9 cellular contexts compared by ENCODE assay signal in the genomic region with DNA sequence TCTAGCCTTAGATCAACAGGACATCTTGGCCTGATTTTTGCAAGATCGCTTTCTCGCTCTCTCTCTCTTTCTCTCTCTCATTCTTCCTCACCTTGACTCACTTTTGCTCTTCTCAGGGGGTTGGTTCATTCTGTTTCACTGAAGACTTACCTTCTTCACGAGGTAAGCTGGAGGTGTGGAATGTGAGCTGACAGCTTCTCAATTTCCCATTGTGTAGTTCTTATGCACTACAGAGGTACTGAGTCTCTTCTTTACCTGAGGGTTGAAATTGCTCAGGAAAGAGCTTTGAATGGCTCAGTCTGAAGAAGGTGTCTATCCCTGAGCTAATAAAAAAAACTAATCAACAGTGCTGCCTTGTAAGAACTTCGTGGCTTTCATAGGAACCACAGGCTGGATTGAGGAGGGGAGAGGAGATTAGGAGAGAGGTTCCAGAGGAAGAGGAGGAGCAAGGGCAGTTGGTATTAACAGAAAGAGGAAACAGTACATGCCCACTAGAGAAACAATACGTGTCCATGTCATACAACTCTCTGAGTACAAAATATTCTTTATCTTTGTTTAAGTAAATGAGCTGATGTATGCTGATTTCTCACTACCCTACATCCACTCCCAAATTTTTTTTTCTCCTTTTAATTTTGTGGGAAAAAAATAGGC.
"Had no signal": no experiment of that assay in that cellular context is flagged by ENCODE, and none has a peak within 500 bp of the region (broad histone marks: within the 10 kb centered on the region; RNA-seq: fewer than 3 reads in every experiment).

No MANE protein-coding gene starts in this region.

- H3K4me3 Mint-ChIP-seq: activated B cell treated with CpG ODN at 0.5 μM for 24 hours; activated CD4-positive, alpha-beta T cell treated with anti-CD3 and anti-CD28 coated beads, Interleukin-2, amount 10 ng/mL, durations not matched to agents 7 days and 5 days; stimulated activated naive CD8-positive, alpha-beta T cell treated with anti-CD3 and anti-CD28 coated beads, Interleukin-15, Interleukin-2, amounts not matched to agents 100 ng/mL and 50 ng/mL, for 24 hours had no signal

- DNase-seq: activated B cell treated with CpG ODN at 0.5 μM for 24 hours; activated CD4-positive, alpha-beta T cell treated with anti-CD3 and anti-CD28 coated beads, Interleukin-2, amount 10 ng/mL, durations not matched to agents 7 days and 5 days; activated CD8-positive, alpha-beta memory T cell treated with anti-CD3 and anti-CD28 coated beads for 24 hours; activated naive CD4-positive, alpha-beta T cell treated with Interleukin-2 at 50 U/mL for 16 hours; kidney; stimulated activated CD4-positive, alpha-beta T cell treated with anti-CD3 and anti-CD28 coated beads, Interleukin-4, amount 100 ng/mL, for 1 hour; stimulated activated CD8-positive, alpha-beta memory T cell treated with anti-CD3 and anti-CD28 coated beads, Interleukin-4, amount 100 ng/mL, for 48 hours had no signal

- H3K27me3 ChIP-seq: cardiac muscle cell had no signal

- H3K4me3 ChIP-seq: cardiac muscle cell had no signal

- H3K27ac Mint-ChIP-seq: activated B cell treated with CpG ODN at 0.5 μM for 24 hours; activated CD4-positive, alpha-beta T cell treated with anti-CD3 and anti-CD28 coated beads, Interleukin-2, amount 10 ng/mL, durations not matched to agents 7 days and 5 days; stimulated activated naive CD8-positive, alpha-beta T cell treated with anti-CD3 and anti-CD28 coated beads, Interleukin-15, Interleukin-2, amounts not matched to agents 100 ng/mL and 50 ng/mL, for 24 hours had no signal

- H3K9me3 Mint-ChIP-seq: stimulated activated naive CD8-positive, alpha-beta T cell treated with anti-CD3 and anti-CD28 coated beads, Interleukin-15, Interleukin-2, amounts not matched to agents 100 ng/mL and 50 ng/mL, for 24 hours had no signal

- H3K36me3 ChIP-seq: cardiac muscle cell had no signal

- H3K27me3 Mint-ChIP-seq: activated B cell treated with CpG ODN at 0.5 μM for 24 hours; activated CD4-positive, alpha-beta T cell treated with anti-CD3 and anti-CD28 coated beads, Interleukin-2, amount 10 ng/mL, durations not matched to agents 7 days and 5 days had no signal

- H3K27ac ChIP-seq: cardiac muscle cell had no signal
